8 cellular contexts compared by ENCODE assay signal in the genomic region with DNA sequence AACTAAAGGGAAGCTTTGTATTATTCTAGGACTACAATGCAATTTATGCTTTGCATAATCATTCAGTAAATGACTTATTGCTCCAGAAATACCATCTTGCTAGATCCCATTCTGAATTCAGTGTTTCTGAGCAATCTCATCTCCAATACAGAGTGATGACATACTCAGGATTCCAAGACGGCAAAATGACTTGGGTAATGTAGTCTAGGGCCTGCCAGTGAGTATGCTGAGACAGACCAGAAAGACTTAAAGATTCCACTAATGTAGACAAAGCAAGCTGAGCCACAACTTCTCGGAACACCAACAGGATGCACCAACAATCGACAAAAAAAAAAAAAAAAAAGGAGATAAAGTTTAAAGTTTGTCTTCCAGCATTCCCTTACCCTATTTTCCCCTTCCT. TPM values are rescaled to one million over a fixed set of nuclear protein-coding genes. Genes with fewer than 3 reads are reported as not detected.
DNase-seq lines count a peak whose midpoint lies in the region; ATAC-seq, FAIRE-seq and TF ChIP-seq lines count a peak whose summit lies in the region.

No MANE protein-coding gene starts in this region.

- H3K36me3 ChIP-seq in A673 (ENCODE audit: insufficient read depth, low read length, poor library complexity, severe bottlenecking): no peaks in the 10 kb centered on the region
- no peaks in the 10 kb centered on the region for H3K36me3 ChIP-seq in kidney (ENCODE audit: control insufficient read depth in 1 of 2, insufficient read depth in 2 of 2, low read length in 2 of 2)
- H3K36me3 ChIP-seq in suprapubic skin: no peaks in the 10 kb centered on the region

- 10% methylated on average over 3 of the region's 3 CpGs for WGBS in suprapubic skin

- TF ChIP-seq POLR2A in suprapubic skin (IDR thresholded peaks at IDR 0.05): no peak

- CTCF ChIA-PET in A673 (lab: Charles Lee): interaction anchor here (0.5 to 1.7 kb wide), 7 partner anchors 19 to 690 kb away, joined by 3 to 7 read pairs (median 4); no protein-coding TSS in a partner anchor

- H3K4me3 ChIP-seq in A673 (ENCODE audit: low read depth, low read length, poor library complexity, severe bottlenecking) (peak overlapping the region; percentile 62), HL-60 (replicated peaks; ENCODE audit: insufficient read depth, low read length) (peak overlapping the region; percentile 54; the same call in 1 of the 2 replicates), kidney (ENCODE audit: low read length in 2 of 2) (peak overlapping the region; percentile 58 to 73), suprapubic skin (peak overlapping the region; percentile 89)

- peak; percentile 58 for DNase-seq in A673 (ENCODE audit: low spot score)
- DNase-seq in HL-60 (ENCODE audit: low read depth in 1 of 2, low spot score in 1 of 2): no peak
- no peak for DNase-seq in kidney
- DNase-seq in suprapubic skin (ENCODE audit: low spot score in 2 of 2): no peak
- no peak for DNase-seq in NK-92 treated with Interleukin-12 subunit alpha and Interleukin-12 subunit beta, amount 100 ng/mL, for 24 hours (lab: John Stamatoyannopoulos, UW)
- no peak for DNase-seq in epidermal melanocyte (ENCODE audit: insufficient read length, low spot score)

- FAIRE-seq in kidney (lab: Jason Lieb, UNC): no peak

- POLR2A ChIA-PET in A673 (lab: Charles Lee; ENCODE audit: low non-redundant PET): no interaction called here

- no peaks in the 10 kb centered on the region for H3K27me3 ChIP-seq in A673 (replicated peaks; ENCODE audit: insufficient read depth, low read depth, low read length, poor library complexity)
- H3K27me3 ChIP-seq in HL-60 (ENCODE audit: insufficient read depth, poor library complexity, severe bottlenecking): no peaks in the 10 kb centered on the region
- no peaks in the 10 kb centered on the region for H3K27me3 ChIP-seq in suprapubic skin

- no peak for ATAC-seq in GM19455 (IDR thresholded peaks at IDR 0.05; ENCODE audit: unreplicated experiment)

- peak overlapping the region; percentile 61 to 83 for H3K9ac ChIP-seq in kidney (ENCODE audit: low read length in 2 of 2)

- TF ChIP-seq CTCF in A673 (conservative IDR thresholded peaks at IDR 0.05; ENCODE audit: low read depth, low read length) (no peak), HL-60 (IDR thresholded peaks at IDR 0.05; ENCODE audit: insufficient read depth, low read length) (no peak), kidney (IDR thresholded peaks at IDR 0.05; ENCODE audit: borderline replicate concordance, extremely low read depth, insufficient read depth) (no peak), suprapubic skin (IDR thresholded peaks at IDR 0.05) (no peak)

- BruUV-seq in A673 (replicated peaks; lab: Mats Ljungman, UMichigan): TSS peak; percentile 69

- TF ChIP-seq EP300 in suprapubic skin (IDR thresholded peaks at IDR 0.05): no peak

- H3K4me1 ChIP-seq in A673 (ENCODE audit: insufficient read depth, low read length, poor library complexity, severe bottlenecking): peaks cover 29% of the 10 kb centered on the region
- H3K4me1 ChIP-seq in kidney (ENCODE audit: control insufficient read depth in 1 of 2, insufficient read depth in 1 of 2, low read depth in 1 of 2, low read length in 2 of 2): peaks cover 12 to 16% of the 10 kb centered on the region in 2 donors
- H3K4me1 ChIP-seq in suprapubic skin: peaks cover 45% of the 10 kb centered on the region

- peak overlapping the region; percentile 91 for H3K27ac ChIP-seq in A673 (ENCODE audit: low read depth, low read length, poor library complexity, severe bottlenecking)
- H3K27ac ChIP-seq in HL-60 (replicated peaks): no peak overlapping the region; the same call in 1 of the 2 replicates
- peak overlapping the region; percentile 87 for H3K27ac ChIP-seq in angular gyrus (ENCODE audit: low read depth, low read length)
- H3K27ac ChIP-seq in kidney (ENCODE audit: low read depth in 2 of 2, low read length in 2 of 2): peak overlapping the region; percentile 20 to 85
- peak overlapping the region; percentile 94 for H3K27ac ChIP-seq in suprapubic skin

- H3K9me3 ChIP-seq in A673 (ENCODE audit: low read depth, low read length, poor library complexity, severe bottlenecking) (no peaks in the 10 kb centered on the region), kidney (ENCODE audit: control insufficient read depth in 1 of 2, low read length in 2 of 2) (no peaks in the 10 kb centered on the region), suprapubic skin (no peaks in the 10 kb centered on the region)

- intact Hi-C loops in A673 (cut with micrococcal nuclease; ENCODE audit: unreplicated experiment) (loop anchor here (5.0 kb wide), 2 partner anchors 140 to 225 kb away; no protein-coding TSS in a partner anchor), kidney (cut with DNase I) (no loop called here)

RNA-seq across cellular contexts. Expression of a gene that starts 0.9 kb away (rescaled TPM):
- total RNA-seq in A673 (2021) (39.3 and 39.6 TPM in 2 replicates), kidney (32.4 TPM), suprapubic skin (10 to 100 TPM; 38.6 to 77.6 (median 46.1) TPM)
- 8.1 TPM for polyA plus RNA-seq in kidney (ENCODE audit: insufficient read depth, low read depth, low replicate concordance)
